8 cellular contexts compared by ENCODE assay signal in genomic region chr14:43894534-43894933, GRCh38.
DNase-seq lines count a peak whose midpoint lies in the region; ATAC-seq, FAIRE-seq and TF ChIP-seq lines count a peak whose summit lies in the region.

No MANE protein-coding gene starts in this region.

- 53 to 55% methylated on average over 3 of the region's 3 CpGs for WGBS in heart right ventricle, 2 donors
- WGBS in sigmoid colon, 2 donors, result 53 to 63% methylated on average over 3 of the region's 3 CpGs

- TF ChIP-seq POLR2A in sigmoid colon (IDR thresholded peaks at IDR 0.05), result no peak

- peak; percentile 23 for FAIRE-seq in urothelium cell line (lab: Jason Lieb, UNC)

- H3K27ac ChIP-seq in heart right ventricle, result no peak overlapping the region
- H3K27ac ChIP-seq in sigmoid colon, result no peak overlapping the region

- H3K36me3 ChIP-seq in heart right ventricle, result no peaks in the 10 kb centered on the region
- no peaks in the 10 kb centered on the region for H3K36me3 ChIP-seq in sigmoid colon

- TF ChIP-seq EP300 in sigmoid colon (IDR thresholded peaks at IDR 0.05), result no peak

- intact Hi-C loops in heart right ventricle (cut with DNase I), result no loop called here
- intact Hi-C loops in Right ventricle myocardium superior (cut with DNase I), result no loop called here
- intact Hi-C loops in sigmoid colon (cut with DNase I), result no loop called here

- H3K4me1 ChIP-seq in heart right ventricle (no peaks in the 10 kb centered on the region), sigmoid colon (no peaks in the 10 kb centered on the region)

- H3K9me3 ChIP-seq in heart right ventricle (no peaks in the 10 kb centered on the region), sigmoid colon (no peaks in the 10 kb centered on the region)

- DNase-seq in heart right ventricle, result no peak
- no peak for DNase-seq in Right ventricle myocardium superior
- peak; percentile 41 for DNase-seq in Jurkat, Clone E6-1 (ENCODE audit: low read depth, low spot score)
- DNase-seq in cerebellar cortex (ENCODE audit: low spot score), result peak; percentile 16
- peak; percentile 23 for DNase-seq in urothelium cell line (ENCODE audit: low spot score)
- no peak for DNase-seq in activated CD4-positive, alpha-beta T cell treated with anti-CD3 and anti-CD28 coated beads for 1 hour
- no peak for DNase-seq in DMS114 treated with DMSO at 0.1 percent for 48 hours (lab: John Stamatoyannopoulos, UW; ENCODE audit: unreplicated experiment)
- no peak for DNase-seq in sigmoid colon

- TF ChIP-seq CTCF in heart right ventricle (IDR thresholded peaks at IDR 0.05), result peak in 6 of 9 donors; percentile 12 to 44 (median 28)
- no peak for TF ChIP-seq CTCF in sigmoid colon (IDR thresholded peaks at IDR 0.05)

- ATAC-seq in heart right ventricle (no peak), Right ventricle myocardium superior (ENCODE audit: poor library complexity) (no peak)

- H3K4me3 ChIP-seq in heart right ventricle (no peak overlapping the region), sigmoid colon (no peak overlapping the region)
- no peak overlapping the region for H3K4me3 ChIP-seq in Jurkat, Clone E6-1 (ENCODE audit: low read length)

- H3K27me3 ChIP-seq in heart right ventricle (no peaks in the 10 kb centered on the region), sigmoid colon (no peaks in the 10 kb centered on the region)

Comparison
In these comparisons a context has a peak if more than half of its experiments do, and no peak if none do; other contexts are left out.
1. DNase-seq: peak in Jurkat, Clone E6-1 (single experiment), cerebellar cortex (single experiment) and urothelium cell line (single experiment); none in heart right ventricle (0 of 2), Right ventricle myocardium superior (single experiment), activated CD4-positive, alpha-beta T cell treated with anti-CD3 and anti-CD28 coated beads for 1 hour (single experiment), DMS114 treated with DMSO at 0.1 percent for 48 hours (single experiment) and sigmoid colon (single experiment).
2. CTCF ChIP-seq: peak in heart right ventricle (6 of 9); none in sigmoid colon (0 of 4).